Comparison of ENCODE assay signal across 23 cellular contexts in genomic region chr22:20560716-20561115, GRCh38.
"Had no signal": no experiment of that assay in that cellular context is flagged by ENCODE, and none has a peak within 500 bp of the region (broad histone marks: within the 10 kb centered on the region; RNA-seq: fewer than 3 reads in every experiment).

No MANE protein-coding gene starts in this region.

- H3K4me3 Mint-ChIP-seq: activated CD8-positive, alpha-beta memory T cell treated with anti-CD3 and anti-CD28 coated beads, Interleukin-2, amount 10 ng/mL, durations not matched to agents 7 days and 5 days; activated CD8-positive, alpha-beta T cell treated with anti-CD3 and anti-CD28 coated beads for 36 hours; activated naive CD8-positive, alpha-beta T cell; stimulated activated memory B cell treated with anti-CD40 and anti-IgM and Interleukin-4, amounts not matched to agents 10 μg/mL and 1 μg/mL and 100 μg/mL, for 72 hours had no signal

- H3K4me3 ChIP-seq: left ventricle myocardium inferior, lung, psoas muscle, sigmoid colon, suprapubic skin, tibial nerve had no signal

- H3K27ac Mint-ChIP-seq: activated CD8-positive, alpha-beta memory T cell treated with anti-CD3 and anti-CD28 coated beads, Interleukin-2, amount 10 ng/mL, durations not matched to agents 7 days and 5 days; activated CD8-positive, alpha-beta T cell treated with anti-CD3 and anti-CD28 coated beads for 36 hours; activated naive CD8-positive, alpha-beta T cell; activated T-helper 2 cell treated with anti-CD3 and anti-CD28 coated beads, Interferon-gamma antibody, Interleukin-2, Interleukin-4, amounts not matched to agents 10 μg/mL and 5 μg/mL and 100 μg/mL, durations not matched to agents 14 hours and 24 hours and 36 hours; stimulated activated memory B cell treated with anti-CD40 and anti-IgM and Interleukin-4, amounts not matched to agents 10 μg/mL and 1 μg/mL and 100 μg/mL, for 72 hours had no signal

- ATAC-seq: activated CD8-positive, alpha-beta memory T cell treated with anti-CD3 and anti-CD28 coated beads, Interleukin-2, amount 10 ng/mL, durations not matched to agents 7 days and 5 days; activated CD8-positive, alpha-beta T cell treated with anti-CD3 and anti-CD28 coated beads for 36 hours; psoas muscle; stimulated activated memory B cell treated with anti-CD40 and anti-IgM and Interleukin-4, amounts not matched to agents 10 μg/mL and 1 μg/mL and 100 μg/mL, for 72 hours had no signal

- H3K27me3 ChIP-seq: sigmoid colon, suprapubic skin, tibial nerve had no signal

- DNase-seq: activated CD4-positive, alpha-beta T cell treated with anti-CD3 and anti-CD28 coated beads for 48 hours; activated CD8-positive, alpha-beta memory T cell treated with anti-CD3 and anti-CD28 coated beads, Interleukin-2, amount 10 ng/mL, durations not matched to agents 7 days and 5 days; activated CD8-positive, alpha-beta T cell treated with anti-CD3 and anti-CD28 coated beads for 36 hours; activated T-cell treated with anti-CD3 and anti-CD28 coated beads, Interleukin-2, amount 50 U/mL, for 48 hours; anterior cingulate cortex; dermis blood vessel endothelial cell; effector CD8-positive, alpha-beta T cell; glutamatergic neuron; islet precursor cell; left ventricle myocardium inferior; mesendoderm; small intestine; stimulated activated CD4-positive, alpha-beta T cell treated with anti-CD3 and anti-CD28 coated beads, Interleukin-4, amount 100 ng/mL, for 24 hours had no signal

- H3K9me3 ChIP-seq: left ventricle myocardium inferior, psoas muscle, sigmoid colon, suprapubic skin, tibial nerve had no signal

- H3K27me3 Mint-ChIP-seq: activated CD8-positive, alpha-beta memory T cell treated with anti-CD3 and anti-CD28 coated beads, Interleukin-2, amount 10 ng/mL, durations not matched to agents 7 days and 5 days; activated CD8-positive, alpha-beta T cell treated with anti-CD3 and anti-CD28 coated beads for 36 hours; activated naive CD8-positive, alpha-beta T cell; stimulated activated memory B cell treated with anti-CD40 and anti-IgM and Interleukin-4, amounts not matched to agents 10 μg/mL and 1 μg/mL and 100 μg/mL, for 72 hours had no signal

- H3K27ac ChIP-seq: left ventricle myocardium inferior, parathyroid adenoma, psoas muscle, sigmoid colon, suprapubic skin, tibial nerve, VCaP had no signal
